ENCODE assay signal across 10 cellular contexts in genomic region chr2:102061962-102062795, GRCh38.
DNase-seq lines count a peak whose midpoint lies in the region; ATAC-seq, FAIRE-seq and TF ChIP-seq lines count a peak whose summit lies in the region.
"Had no signal": no experiment of that assay in that cellular context is flagged by ENCODE, and none has a peak within 500 bp of the region (broad histone marks: within the 10 kb centered on the region; RNA-seq: fewer than 3 reads in every experiment).

No MANE protein-coding gene starts in this region.

- POLR2A ChIA-PET in activated CD4-positive, alpha-beta T cell treated with anti-CD3 and anti-CD28 coated beads for 36 hours (lab: Charles Lee), result interaction anchor here (0.6 to 2.1 kb wide), 11 partner anchors 18 to 167 kb away, joined by 3 to 25 read pairs (median 4); no protein-coding TSS in a partner anchor
- POLR2A ChIA-PET in GM12878 (lab: Charles Lee) (interaction anchor here (0.5 to 1.3 kb wide), 8 partner anchors 17 to 294 kb away, joined by 3 to 5 read pairs (median 4); partner anchors contain the start of gene IL18R1), HepG2 (lab: Yijun Ruan, JAX) (interaction anchor here (0.9 to 2.0 kb wide), 6 partner anchors 16 to 94 kb away, joined by 5 to 11 read pairs (median 7); partner anchors contain the start of gene IL1R1)

- no peaks in the 10 kb centered on the region for H3K9me3 Mint-ChIP-seq in activated CD4-positive, alpha-beta T cell treated with anti-CD3 and anti-CD28 coated beads for 36 hours (ENCODE audit: low read depth)
- no peaks in the 10 kb centered on the region; the same call in 2 of the 3 replicates for H3K9me3 Mint-ChIP-seq in GM23338

- TF ChIP-seq RAD21 in GM12878 (IDR thresholded peaks at IDR 0.05; ENCODE audit: insufficient read depth, low read depth, low read length) (no peak), HepG2 (CRISPR knock-in tag; IDR thresholded peaks at IDR 0.05) (no peak)

- no peak overlapping the region for H3K27ac ChIP-seq in GM12878 (ENCODE audit: control insufficient read depth, insufficient read depth)
- no peak overlapping the region for H3K27ac ChIP-seq in HepG2 (ENCODE audit: extremely low read length, insufficient read depth, low read length)
- H3K27ac ChIP-seq in suprapubic skin, result peak overlapping the region; percentile 96
- H3K27ac ChIP-seq in GM23338 (ENCODE audit: low read depth), result no peak overlapping the region

- CTCF ChIA-PET in activated CD4-positive, alpha-beta T cell treated with anti-CD3 and anti-CD28 coated beads for 36 hours (lab: Charles Lee), result interaction anchor here (0.9 to 5.1 kb wide), 16 partner anchors 9 to 178 kb away, joined by 3 to 19 read pairs (median 4); no protein-coding TSS in a partner anchor
- CTCF ChIA-PET in GM12878 (lab: Yijun Ruan, JAX) (interaction anchor here (1.0 to 2.3 kb wide), 8 partner anchors 15 to 382 kb away, joined by 3 to 8 read pairs (median 4); no protein-coding TSS in a partner anchor), HepG2 (lab: Yijun Ruan, JAX; ENCODE audit: low intra/inter-chr PET ratio, low total read pairs) (no interaction called here)

- FAIRE-seq in GM12878 (lab: Jason Lieb, UNC) (peak; percentile 49), HepG2 (lab: Jason Lieb, UNC) (no peak)

- no peaks in the 10 kb centered on the region for H4K20me1 ChIP-seq in GM12878 (ENCODE audit: control insufficient read depth, insufficient read depth)
- no peaks in the 10 kb centered on the region for H4K20me1 ChIP-seq in HepG2 (ENCODE audit: insufficient read depth, low read length)
- H4K20me1 ChIP-seq in GM23338 (replicated peaks; ENCODE audit: insufficient read depth), result no peaks in the 10 kb centered on the region

- no peaks in the 10 kb centered on the region; a peak in 1 of 4 replicates for H3K27me3 ChIP-seq in GM12878 (replicated peaks in 1 of 2; ENCODE audit: control insufficient read depth in 2 of 2, insufficient read depth in 2 of 2, low read length in 1 of 2)
- no peaks in the 10 kb centered on the region for H3K27me3 ChIP-seq in HepG2 (ENCODE audit: control insufficient read depth in 1 of 2, insufficient read depth in 2 of 2, low read length in 2 of 2)
- H3K27me3 ChIP-seq in suprapubic skin, result no peaks in the 10 kb centered on the region
- no peaks in the 10 kb centered on the region for H3K27me3 ChIP-seq in GM23338 (ENCODE audit: insufficient read depth)

- H3K4me1 Mint-ChIP-seq in activated CD4-positive, alpha-beta T cell treated with anti-CD3 and anti-CD28 coated beads for 36 hours, result peaks cover 46% of the 10 kb centered on the region
- peaks cover 8% of the 10 kb centered on the region; the same call in 2 of the 3 replicates for H3K4me1 Mint-ChIP-seq in GM23338

- no peaks in the 10 kb centered on the region for H3K36me3 ChIP-seq in GM12878 (ENCODE audit: control insufficient read depth in 2 of 2, insufficient read depth in 2 of 2, low read length in 1 of 2)
- no peaks in the 10 kb centered on the region for H3K36me3 ChIP-seq in HepG2 (replicated peaks in 1 of 2; ENCODE audit: control insufficient read depth in 1 of 2, insufficient read depth in 2 of 2, low read length in 2 of 2)
- no peaks in the 10 kb centered on the region for H3K36me3 ChIP-seq in suprapubic skin
- H3K36me3 ChIP-seq in GM23338 (ENCODE audit: insufficient read depth), result no peaks in the 10 kb centered on the region

- no peaks in the 10 kb centered on the region for H3K36me3 Mint-ChIP-seq in activated CD4-positive, alpha-beta T cell treated with anti-CD3 and anti-CD28 coated beads for 36 hours (ENCODE audit: low read depth)
- H3K36me3 Mint-ChIP-seq in GM23338 (ENCODE audit: low read depth), result no peaks in the 10 kb centered on the region

- in situ Hi-C loops in GM12878 (cut with MboI), result no loop called here
- in situ Hi-C loops in HepG2 (cut with HindIII; ENCODE audit: extremely low pct_ligation_motif_present, low pct_unique_long_range_greater_than_20kb), result no loop called here

- no peaks in the 10 kb centered on the region; the same call in 1 of the 2 replicates for H3K4me1 ChIP-seq in GM12878 (ENCODE audit: control insufficient read depth, insufficient read depth, low read length)
- H3K4me1 ChIP-seq in HepG2 (ENCODE audit: insufficient read depth, low read length), result peaks cover 92% of the 10 kb centered on the region
- H3K4me1 ChIP-seq in suprapubic skin, result peaks cover 81% of the 10 kb centered on the region
- H3K4me1 ChIP-seq in GM23338 (ENCODE audit: insufficient read depth), result no peaks in the 10 kb centered on the region

- H3K9ac ChIP-seq in GM12878 (ENCODE audit: control insufficient read depth, insufficient read depth, low read length) (no peak overlapping the region), HepG2 (ENCODE audit: insufficient read depth, low read depth, low read length) (no peak overlapping the region)

- no peaks in the 10 kb centered on the region; the same call in 1 of the 2 replicates for H3K9me2 ChIP-seq in GM23338 (ENCODE audit: insufficient read depth)

- H3K4me2 ChIP-seq in GM12878 (ENCODE audit: control insufficient read depth, insufficient read depth) (no peak overlapping the region), HepG2 (ENCODE audit: low read depth, low read length) (no peak overlapping the region), GM23338 (no peak overlapping the region)

- H2AFZ ChIP-seq in GM12878 (ENCODE audit: control insufficient read depth, low read depth, low read length) (no peak overlapping the region), HepG2 (ENCODE audit: low read length) (no peak overlapping the region), GM23338 (no peak overlapping the region; the same call in 1 of the 2 replicates)

- intact Hi-C loops in activated CD4-positive, alpha-beta T cell treated with anti-CD3 and anti-CD28 coated beads for 36 hours (cut with DNase I, micrococcal nuclease), result loop anchor here (1.0 to 2.0 kb wide), 13 partner anchors 21 to 755 kb away; no protein-coding TSS in a partner anchor
- intact Hi-C loops in GM12878 (cut with micrococcal nuclease; ENCODE audit: unreplicated experiment), result no loop called here
- intact Hi-C loops in HepG2 (cut with micrococcal nuclease; ENCODE audit: unreplicated experiment), result no loop called here

- no peak overlapping the region for H3K4me3 ChIP-seq in GM12878
- no peak overlapping the region for H3K4me3 ChIP-seq in HepG2 (replicated peaks in 1 of 3; ENCODE audit: insufficient read depth in 1 of 3, low read depth in 2 of 3, low read length in 3 of 3)
- H3K4me3 ChIP-seq in suprapubic skin, result no peak overlapping the region
- no peak overlapping the region for H3K4me3 ChIP-seq in GM23338

- H3K9me3 ChIP-seq in GM12878 (replicated peaks; ENCODE audit: control insufficient read depth, insufficient read depth, low read length), result peaks cover 3% of the 10 kb centered on the region; the same call in 2 of the 3 replicates
- H3K9me3 ChIP-seq in HepG2 (ENCODE audit: low read length), result peaks cover 21% of the 10 kb centered on the region
- no peaks in the 10 kb centered on the region for H3K9me3 ChIP-seq in suprapubic skin

- peak overlapping the region; percentile 86 for H3K27ac Mint-ChIP-seq in activated CD4-positive, alpha-beta T cell treated with anti-CD3 and anti-CD28 coated beads for 36 hours
- no peak overlapping the region for H3K27ac Mint-ChIP-seq in GM23338

- SMC1A ChIA-PET in GM12878 (lab: Charles Lee; ENCODE audit: uncharacterized antibody, unreplicated experiment), result interaction anchor here (0.7 to 4.8 kb wide), 15 partner anchors 8 to 178 kb away, joined by 3 to 29 read pairs (median 4); no protein-coding TSS in a partner anchor

- no peak for TF ChIP-seq EP300 in GM12878 (IDR thresholded peaks at IDR 0.05; ENCODE audit: borderline replicate concordance in 1 of 2, control insufficient read depth in 1 of 2, low read depth in 2 of 2, low read length in 2 of 2)
- no peak for TF ChIP-seq EP300 in HepG2 (IDR thresholded peaks at IDR 0.05; ENCODE audit: low read depth in 2 of 2, low read length in 2 of 2)
- TF ChIP-seq EP300 in HepG2 (CRISPR knock-in tag; IDR thresholded peaks at IDR 0.05; ENCODE audit: borderline replicate concordance), result no peak
- no peak for TF ChIP-seq EP300 in suprapubic skin (IDR thresholded peaks at IDR 0.05)

- peak; percentile 60 for DNase-seq in activated CD4-positive, alpha-beta T cell treated with anti-CD3 and anti-CD28 coated beads for 36 hours
- no peak for DNase-seq in activated CD4-positive, alpha-beta T cell treated with anti-CD3 and anti-CD28 coated beads, Interleukin-2, amount 50 U/mL, for 4 hours
- no peak for DNase-seq in GM12878 (ENCODE audit: low read depth, low spot score)
- DNase-seq in HepG2 (ENCODE audit: low spot score), result no peak
- DNase-seq in suprapubic skin (ENCODE audit: low spot score in 2 of 2), result peak; percentile 70 to 79
- no peak for DNase-seq in activated CD8-positive, alpha-beta memory T cell treated with anti-CD3 and anti-CD28 coated beads, Interleukin-2, amount 50 U/mL, for 48 hours
- DNase-seq in DMS53 treated with DMSO at 0.1 percent for 48 hours (lab: John Stamatoyannopoulos, UW; ENCODE audit: unreplicated experiment), result no peak
- no peak for DNase-seq in GM23338 (ENCODE audit: low spot score)
- DNase-seq: foreskin melanocyte, NCI-H2227 treated with DMSO at 0.1 percent for 48 hours had no signal

- H3K27me3 Mint-ChIP-seq in activated CD4-positive, alpha-beta T cell treated with anti-CD3 and anti-CD28 coated beads for 36 hours, result no peaks in the 10 kb centered on the region
- H3K27me3 Mint-ChIP-seq in GM23338 (ENCODE audit: insufficient read depth, low read depth, poor library complexity), result peaks cover 3% of the 10 kb centered on the region

- TF ChIP-seq CTCF in GM12878 (IDR thresholded peaks at IDR 0.05 in 2 of 3, conservative IDR thresholded peaks at IDR 0.05 in 1 of 3; ENCODE audit: control insufficient read depth in 2 of 3, extremely low read depth in 1 of 3, insufficient read depth in 1 of 3, low read depth in 3 of 3, low read length in 3 of 3) (no peak), HepG2 (CRISPR knock-in tag; IDR thresholded peaks at IDR 0.05) (no peak), suprapubic skin (IDR thresholded peaks at IDR 0.05) (no peak), GM23338 (conservative IDR thresholded peaks at IDR 0.05; ENCODE audit: low read depth in 2 of 2) (no peak)

- RAD21 ChIA-PET in GM12878 (lab: Charles Lee; ENCODE audit: unreplicated experiment), result interaction anchor here (0.9 to 4.9 kb wide), 9 partner anchors 11 to 178 kb away, joined by 3 to 29 read pairs (median 4); no protein-coding TSS in a partner anchor

- no peak overlapping the region for H3K4me3 Mint-ChIP-seq in activated CD4-positive, alpha-beta T cell treated with anti-CD3 and anti-CD28 coated beads for 36 hours
- H3K4me3 Mint-ChIP-seq in GM23338, result no peak overlapping the region

- 16% methylated on average over 8 of the region's 8 CpGs for WGBS in GM12878 (ENCODE audit: insufficient coverage, insufficient replicate concordance, low lambda C conversion rate, missing lambda C conversion rate)
- WGBS in HepG2 (ENCODE audit: low lambda C conversion rate), result 94% methylated on average over 8 of the region's 8 CpGs
- WGBS in suprapubic skin, result 66% methylated on average over 8 of the region's 8 CpGs

- TF ChIP-seq POLR2A in GM12878 (IDR thresholded peaks at IDR 0.05; ENCODE audit: low read depth, low read length) (no peak), HepG2 (IDR thresholded peaks at IDR 0.05; ENCODE audit: insufficient read depth in 1 of 2, low read depth in 2 of 2, low read length in 2 of 2) (no peak), suprapubic skin (IDR thresholded peaks at IDR 0.05) (no peak)

- H3K79me2 ChIP-seq in GM12878 (ENCODE audit: control insufficient read depth, insufficient read depth, low read length), result no peaks in the 10 kb centered on the region
- no peaks in the 10 kb centered on the region for H3K79me2 ChIP-seq in HepG2 (ENCODE audit: insufficient read depth, low read length)
- H3K79me2 ChIP-seq in GM23338 (replicated peaks; ENCODE audit: insufficient read depth), result no peaks in the 10 kb centered on the region

- no peaks in the 10 kb centered on the region for H3F3A ChIP-seq in GM23338 (replicated peaks; ENCODE audit: low read depth)

- peak; percentile 90 for ATAC-seq in activated CD4-positive, alpha-beta T cell treated with anti-CD3 and anti-CD28 coated beads for 36 hours
- ATAC-seq in GM12878 (no peak), HepG2 (no peak), GM23338 (no peak)

- no TSS peak for BruUV-seq in GM12878 (replicated peaks; lab: Mats Ljungman, UMichigan)
- no TSS peak for BruUV-seq in HepG2 (replicated peaks; lab: Mats Ljungman, UMichigan)

Comparison
In these comparisons a context has a peak if more than half of its experiments do, and no peak if none do; other contexts are left out.
1. DNase-seq: peak in activated CD4-positive, alpha-beta T cell treated with anti-CD3 and anti-CD28 coated beads for 36 hours (single experiment) and suprapubic skin (2 of 2); none in activated CD4-positive, alpha-beta T cell treated with anti-CD3 and anti-CD28 coated beads, Interleukin-2, amount 50 U/mL, for 4 hours (0 of 2), GM12878 (single experiment), HepG2 (single experiment), activated CD8-positive, alpha-beta memory T cell treated with anti-CD3 and anti-CD28 coated beads, Interleukin-2, amount 50 U/mL, for 48 hours (single experiment), DMS53 treated with DMSO at 0.1 percent for 48 hours (single experiment) and GM23338 (single experiment).
2. intact Hi-C loops: an anchor here in activated CD4-positive, alpha-beta T cell treated with anti-CD3 and anti-CD28 coated beads for 36 hours (1.0 to 2.0 kb wide); none called in GM12878 and HepG2.